9 cellular contexts compared by ENCODE assay signal in genomic region chr2:126664234-126664633, GRCh38. TPM values are rescaled to one million over a fixed set of nuclear protein-coding genes. Genes with fewer than 3 reads are reported as not detected.
DNase-seq lines count a peak whose midpoint lies in the region; ATAC-seq and TF ChIP-seq lines count a peak whose summit lies in the region.
"Had no signal": no experiment of that assay in that cellular context is flagged by ENCODE, and none has a peak within 500 bp of the region (broad histone marks: within the 10 kb centered on the region; RNA-seq: fewer than 3 reads in every experiment).

No MANE protein-coding gene starts in this region.

- H3K27me3 Mint-ChIP-seq in mesothelial cell of epicardium (ENCODE audit: low read depth), result no peaks in the 10 kb centered on the region

- peak; percentile 65 for ATAC-seq in GM18508 (IDR thresholded peaks at IDR 0.05; ENCODE audit: insufficient read depth, unreplicated experiment)
- peak; percentile 76 for ATAC-seq in GM21515 (IDR thresholded peaks at IDR 0.05; ENCODE audit: unreplicated experiment)
- peak; percentile 70 for ATAC-seq in HG03571 (IDR thresholded peaks at IDR 0.05; ENCODE audit: unreplicated experiment)
- ATAC-seq in left ventricle myocardium superior, result no peak

- peaks cover 35% of the 10 kb centered on the region for H3K4me1 Mint-ChIP-seq in mesothelial cell of epicardium

- H3K9me3 Mint-ChIP-seq in mesothelial cell of epicardium, result no peaks in the 10 kb centered on the region

- H3K36me3 Mint-ChIP-seq in mesothelial cell of epicardium, result no peaks in the 10 kb centered on the region

- intact Hi-C loops in left ventricle myocardium superior (cut with micrococcal nuclease), result no loop called here

- TF ChIP-seq CTCF in mesothelial cell of epicardium (IDR thresholded peaks at IDR 0.05; ENCODE audit: unreplicated experiment), result no peak

- H3K27ac Mint-ChIP-seq in mesothelial cell of epicardium, result peak overlapping the region; percentile 4

- DNase-seq in mesothelial cell of epicardium (ENCODE audit: low spot score in 2 of 2, unreplicated experiment in 2 of 2) (no peak), DMS114 treated with DMSO at 0.1 percent for 48 hours (lab: John Stamatoyannopoulos, UW; ENCODE audit: unreplicated experiment) (no peak), NOMO-1 treated with DMSO at 0.1 percent for 48 hours (lab: John Stamatoyannopoulos, UW; ENCODE audit: unreplicated experiment) (no peak), left ventricle myocardium superior (no peak), DMS153 (lab: John Stamatoyannopoulos, UW) (no peak)

- H3K4me3 Mint-ChIP-seq in mesothelial cell of epicardium, result no peak overlapping the region

RNA-seq across cellular contexts. Expression of gene GYPC, which starts 8.3 kb away (rescaled TPM):
- total RNA-seq in mesothelial cell of epicardium (39.4 to 41.4 TPM (median 39.7 TPM) in 3 replicates), left ventricle myocardium superior (114 TPM)
- total RNA-seq: HT1080 had no signal
